ENCODE assay signal across 8 cellular contexts in genomic region chr4:82797591-82798081, GRCh38. TPM values are rescaled to one million over a fixed set of nuclear protein-coding genes. Genes with fewer than 3 reads are reported as not detected.
DNase-seq lines count a peak whose midpoint lies in the region; ATAC-seq and TF ChIP-seq lines count a peak whose summit lies in the region.

No MANE protein-coding gene starts in this region.

- peaks cover 37% of the 10 kb centered on the region for H3K4me1 ChIP-seq in suprapubic skin

- no peak for ATAC-seq in HG02885 (IDR thresholded peaks at IDR 0.05; ENCODE audit: poor library complexity, unreplicated experiment)

- H3K27me3 ChIP-seq in suprapubic skin: no peaks in the 10 kb centered on the region

- TF ChIP-seq POLR2A in NB4 (IDR thresholded peaks at IDR 0.05; ENCODE audit: extremely low read depth, insufficient read length) (no peak), lower leg skin (IDR thresholded peaks at IDR 0.05) (no peak), suprapubic skin (IDR thresholded peaks at IDR 0.05) (no peak)

- 2% methylated on average over 34 to 37 of the region's 37 CpGs for WGBS in lower leg skin, 2 donors
- 0% methylated on average over 19 of the region's 37 CpGs for WGBS in suprapubic skin

- intact Hi-C loops in lower leg skin (cut with DNase I; ENCODE audit: low total_unique reads): no loop called here

- no peaks in the 10 kb centered on the region for H3K36me3 ChIP-seq in suprapubic skin

- H3K4me3 ChIP-seq in NB4 (ENCODE audit: low read depth, low read length) (no peak overlapping the region), choroid plexus epithelial cell (ENCODE audit: low read depth, low read length) (peak overlapping the region; percentile 70), lower leg skin (ENCODE audit: low read depth, poor library complexity, severe bottlenecking) (peak overlapping the region; percentile 64), suprapubic skin (peak overlapping the region; percentile 93)

- DNase-seq in ELR (ENCODE audit: low read depth) (peak; percentile 55), NB4 (ENCODE audit: low read depth) (peak; percentile 31), choroid plexus epithelial cell (ENCODE audit: low read depth) (no peak), lower leg skin (ENCODE audit: low spot score in 2 of 2) (no peak), suprapubic skin (ENCODE audit: low spot score in 2 of 2) (no peak), foreskin melanocyte (no peak), NAMALWA (ENCODE audit: low spot score) (no peak)

- no peak overlapping the region for H3K27ac ChIP-seq in suprapubic skin

- TF ChIP-seq CTCF in NB4 (IDR thresholded peaks at IDR 0.05; ENCODE audit: low read depth, low read length): no peak
- no peak for TF ChIP-seq CTCF in choroid plexus epithelial cell (conservative IDR thresholded peaks at IDR 0.05; ENCODE audit: low read depth, low read length)
- no peak for TF ChIP-seq CTCF in lower leg skin (IDR thresholded peaks at IDR 0.05)
- no peak for TF ChIP-seq CTCF in suprapubic skin (IDR thresholded peaks at IDR 0.05)

- TF ChIP-seq EP300 in suprapubic skin (IDR thresholded peaks at IDR 0.05): no peak

- H3K9me3 ChIP-seq in suprapubic skin: no peaks in the 10 kb centered on the region

RNA-seq across cellular contexts. Expression of gene SCD5, which starts 1.0 kb away (rescaled TPM):
- total RNA-seq in lower leg skin (10 to 100 TPM in 2 of 4 donors, 1 to 10 TPM in 2; 4.6 to 16.9 (median 11.6) TPM), suprapubic skin (10 to 100 TPM in 1 of 4 donors, 1 to 10 TPM in 3; 5.6 to 13.2 (median 7.6) TPM)

Comparison
In these comparisons a context has a peak if more than half of its experiments do, and no peak if none do; other contexts are left out.
1. DNase-seq: peak in ELR (single experiment) and NB4 (single experiment); none in choroid plexus epithelial cell (single experiment), lower leg skin (0 of 2), suprapubic skin (0 of 2), foreskin melanocyte (single experiment) and NAMALWA (single experiment).